ENCODE assay signal across 25 cellular contexts in the genomic region with DNA sequence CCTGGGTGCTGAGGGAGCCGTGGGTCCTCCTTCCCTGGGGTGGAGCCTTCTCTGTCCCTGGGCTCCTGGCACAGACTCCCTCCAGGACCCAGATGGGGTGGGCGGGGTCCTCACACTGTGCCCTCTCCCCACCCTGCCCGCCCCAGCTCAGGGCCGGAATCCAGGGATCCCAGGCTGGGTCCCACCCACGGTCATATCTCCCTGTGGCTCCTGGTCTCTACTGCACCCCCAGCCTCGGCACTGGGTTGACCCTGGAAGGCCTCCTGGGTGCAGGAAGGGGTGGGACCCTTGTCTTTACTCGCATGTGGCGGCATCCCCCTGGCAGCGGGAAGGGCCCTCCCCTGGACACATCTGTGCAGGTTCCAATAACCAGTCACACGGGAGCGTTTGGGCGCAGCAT.
"Had no signal": no experiment of that assay in that cellular context is flagged by ENCODE, and none has a peak within 500 bp of the region (broad histone marks: within the 10 kb centered on the region; RNA-seq: fewer than 3 reads in every experiment).

No MANE protein-coding gene starts in this region.

- H3K27ac ChIP-seq: left ventricle myocardium inferior, ovary, prostate gland, skin epidermis, tibial nerve had no signal

- H3K9me3 Mint-ChIP-seq: immature natural killer cell; memory B cell; natural killer cell treated with Interleukin-12 subunit alpha and Interleukin-12 subunit beta and Interleukin-15 and Interleukin-18, amount 100 ng/mL, for 72 hours; stimulated activated naive CD8-positive, alpha-beta T cell treated with anti-CD3 and anti-CD28 coated beads, Interleukin-15, amount 100 ng/mL, for 72 hours; type B pancreatic cell had no signal

- H3K4me1 ChIP-seq: uterus had no signal

- H3K4me3 ChIP-seq: left ventricle myocardium inferior, mucosa of descending colon, ovary, prostate gland, skin epidermis, tibial nerve, uterus had no signal

- H3K27me3 ChIP-seq: ovary, tibial nerve, uterus had no signal

- H3K27ac Mint-ChIP-seq: immature natural killer cell; memory B cell; naive thymus-derived CD4-positive, alpha-beta T cell; stimulated activated naive CD8-positive, alpha-beta T cell treated with anti-CD3 and anti-CD28 coated beads, Interleukin-15, amount 100 ng/mL, for 72 hours; type B pancreatic cell had no signal

- H3K36me3 Mint-ChIP-seq: immature natural killer cell; memory B cell; naive thymus-derived CD4-positive, alpha-beta T cell; natural killer cell treated with Interleukin-12 subunit alpha and Interleukin-12 subunit beta and Interleukin-15 and Interleukin-18, amount 100 ng/mL, for 72 hours; type B pancreatic cell had no signal

- H3K4me3 Mint-ChIP-seq: immature natural killer cell; memory B cell; naive thymus-derived CD4-positive, alpha-beta T cell; natural killer cell treated with Interleukin-12 subunit alpha and Interleukin-12 subunit beta and Interleukin-15 and Interleukin-18, amount 100 ng/mL, for 72 hours; stimulated activated naive CD8-positive, alpha-beta T cell treated with anti-CD3 and anti-CD28 coated beads, Interleukin-15, amount 100 ng/mL, for 72 hours; type B pancreatic cell had no signal

- DNase-seq: hypothalamus; immature natural killer cell; kidney; left colon; left ventricle myocardium inferior; midbrain; mucosa of descending colon; naive thymus-derived CD4-positive, alpha-beta T cell; ovary; retina; right cardiac atrium; stimulated activated CD4-positive, alpha-beta T cell treated with anti-CD3 and anti-CD28 coated beads, Interleukin-12 subunit alpha, Interleukin-12 subunit beta, amount 100 ng/mL, for 4 hours; stimulated activated CD4-positive, alpha-beta T cell treated with anti-CD3 and anti-CD28 coated beads, Interleukin-15, amount 100 ng/mL, for 24 hours; stimulated activated CD4-positive, alpha-beta T cell treated with anti-CD3 and anti-CD28 coated beads, Interleukin-2, amount 100 ng/mL, for 24 hours; stimulated activated CD4-positive, alpha-beta T cell treated with anti-CD3 and anti-CD28 coated beads, Interleukin-4, amount 100 ng/mL, for 1 hour; stimulated activated naive CD4-positive, alpha-beta T cell treated with Interleukin-2 at 50 U/mL for 16 hours; stimulated activated naive CD8-positive, alpha-beta T cell treated with anti-CD3 and anti-CD28 coated beads, Interleukin-15, amount 100 ng/mL, for 72 hours; substantia nigra; uterus had no signal

- ATAC-seq: left colon; mucosa of descending colon; naive thymus-derived CD4-positive, alpha-beta T cell; natural killer cell treated with Interleukin-12 subunit alpha and Interleukin-12 subunit beta and Interleukin-15 and Interleukin-18, amount 100 ng/mL, for 72 hours; right cardiac atrium; stimulated activated naive CD8-positive, alpha-beta T cell treated with anti-CD3 and anti-CD28 coated beads, Interleukin-15, amount 100 ng/mL, for 72 hours had no signal

- H3K36me3 ChIP-seq: left ventricle myocardium inferior, ovary, prostate gland, tibial nerve, uterus had no signal

- H3K9me3 ChIP-seq: left ventricle myocardium inferior, mucosa of descending colon, ovary, prostate gland, tibial nerve, uterus had no signal
